14 cellular contexts compared by ENCODE assay signal in genomic region chr12:19236656-19237055, GRCh38.
DNase-seq lines count a peak whose midpoint lies in the region; ATAC-seq and TF ChIP-seq lines count a peak whose summit lies in the region.
"Had no signal": no experiment of that assay in that cellular context is flagged by ENCODE, and none has a peak within 500 bp of the region (broad histone marks: within the 10 kb centered on the region; RNA-seq: fewer than 3 reads in every experiment).

No MANE protein-coding gene starts in this region.

- ATAC-seq in HG02642 (IDR thresholded peaks at IDR 0.05; ENCODE audit: poor library complexity, unreplicated experiment) = no peak

- H3K36me3 ChIP-seq in HEK293 (ENCODE audit: control insufficient read depth in 2 of 2, insufficient read depth in 1 of 2, low read length in 2 of 2) = no peaks in the 10 kb centered on the region
- H3K36me3 ChIP-seq: spleen had no signal

- H3K27me3 Mint-ChIP-seq in neural crest cell (ENCODE audit: low read depth) = no peaks in the 10 kb centered on the region
- H3K27me3 Mint-ChIP-seq: activated naive CD4-positive, alpha-beta T cell treated with anti-CD3 and anti-CD28 coated beads, Interleukin-2, amount 10 ng/mL, durations not matched to agents 7 days and 5 days had no signal

- in situ Hi-C loops in SK-MEL-5 (cut with HindIII; ENCODE audit: low pct_unique_long_range_greater_than_20kb, low sequenced_read_pairs) = no loop called here

- CTCF ChIA-PET in HEK293 (lab: Yijun Ruan, JAX) = interaction anchor here (1.3 kb wide), 1 partner anchor 50 kb away, joined by 3 read pairs; no protein-coding TSS in a partner anchor

- DNase-seq in SK-MEL-5 (ENCODE audit: low read depth, low spot score) = peak; percentile 97
- DNase-seq in epithelial cell of esophagus (ENCODE audit: low read depth) = peak; percentile 67
- peak; percentile 20 for DNase-seq in neural crest cell (ENCODE audit: low read depth, low spot score)
- no peak for DNase-seq in NCI-H510A treated with DMSO at 0.1 percent for 48 hours (lab: John Stamatoyannopoulos, UW)
- DNase-seq in D341Med (ENCODE audit: low spot score) = no peak
- no peak for DNase-seq in NCI-H748 (lab: John Stamatoyannopoulos, UW; ENCODE audit: unreplicated experiment)
- DNase-seq: activated CD4-positive, alpha-beta T cell treated with anti-CD3 and anti-CD28 coated beads for 48 hours; activated naive CD4-positive, alpha-beta T cell treated with anti-CD3 and anti-CD28 coated beads, Interleukin-2, amount 10 ng/mL, durations not matched to agents 7 days and 5 days; CD4-positive, alpha-beta memory T cell; NCI-H1092; NCI-H524; spleen had no signal

- TF ChIP-seq CTCF in HEK293 (tag by site-specific recombination; IDR thresholded peaks at IDR 0.05) = no peak
- TF ChIP-seq CTCF in epithelial cell of esophagus (IDR thresholded peaks at IDR 0.05; ENCODE audit: insufficient read depth, low read depth, low read length, missing control alignments) = no peak
- no peak for TF ChIP-seq CTCF in neural crest cell (conservative IDR thresholded peaks at IDR 0.05)

- peak overlapping the region; percentile 83 for H3K4me3 Mint-ChIP-seq in neural crest cell
- H3K4me3 Mint-ChIP-seq: activated naive CD4-positive, alpha-beta T cell treated with anti-CD3 and anti-CD28 coated beads, Interleukin-2, amount 10 ng/mL, durations not matched to agents 7 days and 5 days; CD4-positive, alpha-beta memory T cell had no signal

- peaks cover 60% of the 10 kb centered on the region for H3K4me1 Mint-ChIP-seq in neural crest cell
- H3K4me1 Mint-ChIP-seq: activated naive CD4-positive, alpha-beta T cell treated with anti-CD3 and anti-CD28 coated beads, Interleukin-2, amount 10 ng/mL, durations not matched to agents 7 days and 5 days had no signal

- H3K9me3 Mint-ChIP-seq in neural crest cell = no peaks in the 10 kb centered on the region
- H3K9me3 Mint-ChIP-seq: activated naive CD4-positive, alpha-beta T cell treated with anti-CD3 and anti-CD28 coated beads, Interleukin-2, amount 10 ng/mL, durations not matched to agents 7 days and 5 days; CD4-positive, alpha-beta memory T cell had no signal

- H3K4me1 ChIP-seq in HEK293 (ENCODE audit: control insufficient read depth, insufficient read depth, low read length) = peaks cover 22% of the 10 kb centered on the region

- peak overlapping the region; percentile 67 for H3K27ac Mint-ChIP-seq in neural crest cell (ENCODE audit: unreplicated experiment)
- H3K27ac Mint-ChIP-seq: activated naive CD4-positive, alpha-beta T cell treated with anti-CD3 and anti-CD28 coated beads, Interleukin-2, amount 10 ng/mL, durations not matched to agents 7 days and 5 days; CD4-positive, alpha-beta memory T cell had no signal

- POLR2A ChIA-PET in HEK293 (lab: Yijun Ruan, JAX) = interaction anchor here (0.7 kb wide), 1 partner anchor 15 kb away, joined by 3 read pairs; no protein-coding TSS in a partner anchor

- no peaks in the 10 kb centered on the region for H3K36me3 Mint-ChIP-seq in neural crest cell (ENCODE audit: low read depth)
- H3K36me3 Mint-ChIP-seq: activated naive CD4-positive, alpha-beta T cell treated with anti-CD3 and anti-CD28 coated beads, Interleukin-2, amount 10 ng/mL, durations not matched to agents 7 days and 5 days; CD4-positive, alpha-beta memory T cell had no signal

- H3K9me3 ChIP-seq in HEK293 (ENCODE audit: control insufficient read depth, insufficient read depth, low read depth, low read length) = no peaks in the 10 kb centered on the region
- H3K9me3 ChIP-seq: spleen had no signal

- no peak overlapping the region for H3K27ac ChIP-seq in HEK293 (ENCODE audit: extremely low read depth, low read depth, low read length)
- H3K27ac ChIP-seq: spleen had no signal

- H3K4me3 ChIP-seq in HEK293 (ENCODE audit: low read depth, low read length) = no peak overlapping the region
- H3K4me3 ChIP-seq in epithelial cell of esophagus (ENCODE audit: low read length) = no peak overlapping the region
- H3K4me3 ChIP-seq: spleen had no signal

TF ChIP-seq in HEK293, 187 proteins besides CTCF, POLR2A, EP300 and RAD21:
- TF ChIP-seq ZBTB21 (tag by site-specific recombination; IDR thresholded peaks at IDR 0.05) = 0 out of 2 replicates have a peak, but pooled peaks have one; percentile 49
- TF ChIP-seq ZNF664 (tag by site-specific recombination; IDR thresholded peaks at IDR 0.05) = peak; percentile 4; the same call in 1 of the 2 replicates
- peak; percentile 57 for TF ChIP-seq ATF2 (tag by site-specific recombination; IDR thresholded peaks at IDR 0.05; ENCODE audit: low read depth)
- no peak for TF ChIP-seq ZNF184 (tag by site-specific recombination; IDR thresholded peaks at IDR 0.05)
- peak; percentile 85 for TF ChIP-seq ZNF629 (tag by site-specific recombination; IDR thresholded peaks at IDR 0.05)

Comparison
In these comparisons a context has a peak if more than half of its experiments do, and no peak if none do; other contexts are left out.
1. DNase-seq: peak in SK-MEL-5 (single experiment), epithelial cell of esophagus (single experiment) and neural crest cell (single experiment); none in NCI-H510A treated with DMSO at 0.1 percent for 48 hours (single experiment), D341Med (single experiment) and NCI-H748 (single experiment).